In genomic region chr1:151293093-151293492, GRCh38 we compare ENCODE assay signal across 19 cellular contexts. TPM values are rescaled to one million over a fixed set of nuclear protein-coding genes. Genes with fewer than 3 reads are reported as not detected.
DNase-seq lines count a peak whose midpoint lies in the region; ATAC-seq lines count a peak whose summit lies in the region.
"Had no signal": no experiment of that assay in that cellular context is flagged by ENCODE, and none has a peak within 500 bp of the region (broad histone marks: within the 10 kb centered on the region; RNA-seq: fewer than 3 reads in every experiment).

No MANE protein-coding gene starts in this region.

- H3K79me1 ChIP-seq in mesenchymal stem cell (replicated peaks; ENCODE audit: low read length, poor library complexity, severe bottlenecking), result peaks cover 23% of the 10 kb centered on the region

- peaks cover 39% of the 10 kb centered on the region for H3K36me3 Mint-ChIP-seq in stimulated activated naive CD8-positive, alpha-beta T cell treated with anti-CD3 and anti-CD28 coated beads, Interleukin-15, Interleukin-2, amounts not matched to agents 100 ng/mL and 50 ng/mL, for 24 hours (ENCODE audit: low read depth)
- H3K36me3 Mint-ChIP-seq in activated naive CD8-positive, alpha-beta T cell, result no peaks in the 10 kb centered on the region

- no peaks in the 10 kb centered on the region for H3K27me3 Mint-ChIP-seq in stimulated activated naive CD8-positive, alpha-beta T cell treated with anti-CD3 and anti-CD28 coated beads, Interleukin-15, Interleukin-2, amounts not matched to agents 100 ng/mL and 50 ng/mL, for 24 hours
- no peaks in the 10 kb centered on the region for H3K27me3 Mint-ChIP-seq in activated naive CD8-positive, alpha-beta T cell
- no peaks in the 10 kb centered on the region for H3K27me3 Mint-ChIP-seq in stimulated activated naive CD8-positive, alpha-beta T cell treated with anti-CD3 and anti-CD28 coated beads, Interleukin-15, amount 100 ng/mL, for 72 hours

- H3K9me3 Mint-ChIP-seq in stimulated activated naive CD8-positive, alpha-beta T cell treated with anti-CD3 and anti-CD28 coated beads, Interleukin-15, Interleukin-2, amounts not matched to agents 100 ng/mL and 50 ng/mL, for 24 hours, result no peaks in the 10 kb centered on the region
- H3K9me3 Mint-ChIP-seq in activated naive CD8-positive, alpha-beta T cell (ENCODE audit: low read depth), result no peaks in the 10 kb centered on the region
- H3K9me3 Mint-ChIP-seq in stimulated activated naive CD8-positive, alpha-beta T cell treated with anti-CD3 and anti-CD28 coated beads, Interleukin-15, amount 100 ng/mL, for 72 hours, result no peaks in the 10 kb centered on the region

- peak overlapping the region; percentile 9 for H2BK15ac ChIP-seq in mesenchymal stem cell (ENCODE audit: low read depth, poor library complexity, severe bottlenecking)

- H2BK5ac ChIP-seq in mesenchymal stem cell (ENCODE audit: low read depth, low read length, poor library complexity, severe bottlenecking), result no peak overlapping the region

- peaks cover 4% of the 10 kb centered on the region for H3K4me1 ChIP-seq in mesenchymal stem cell (ENCODE audit: control insufficient read depth, insufficient read depth, low read depth, low read length)
- H3K4me1 ChIP-seq: Caco-2, parathyroid adenoma had no signal

- no peak overlapping the region for H3K18ac ChIP-seq in mesenchymal stem cell (ENCODE audit: low read depth in 1 of 2, low read length in 2 of 2)

- no peak overlapping the region for H3K27ac ChIP-seq in mesenchymal stem cell (ENCODE audit: low read length, poor library complexity, severe bottlenecking)
- H3K27ac ChIP-seq: parathyroid adenoma, tibial artery had no signal

- no peak overlapping the region for H3K14ac ChIP-seq in mesenchymal stem cell (ENCODE audit: low read length in 2 of 2)

- WGBS in mesenchymal stem cell, result 94% methylated on average over 4 of the region's 6 CpGs

- H2BK12ac ChIP-seq in mesenchymal stem cell (ENCODE audit: low read length in 2 of 2), result no peak overlapping the region

- H3K4ac ChIP-seq in mesenchymal stem cell (ENCODE audit: low read depth in 1 of 2, low read length in 2 of 2), result no peak overlapping the region

- H3K4me3 Mint-ChIP-seq in stimulated activated naive CD8-positive, alpha-beta T cell treated with anti-CD3 and anti-CD28 coated beads, Interleukin-15, Interleukin-2, amounts not matched to agents 100 ng/mL and 50 ng/mL, for 24 hours, result no peak overlapping the region
- no peak overlapping the region for H3K4me3 Mint-ChIP-seq in activated naive CD8-positive, alpha-beta T cell
- no peak overlapping the region for H3K4me3 Mint-ChIP-seq in stimulated activated naive CD8-positive, alpha-beta T cell treated with anti-CD3 and anti-CD28 coated beads, Interleukin-15, amount 100 ng/mL, for 72 hours

- H3K27me3 ChIP-seq in mesenchymal stem cell (ENCODE audit: control insufficient read depth in 1 of 2, insufficient read depth in 1 of 2, low read length in 2 of 2), result no peaks in the 10 kb centered on the region
- H3K27me3 ChIP-seq: tibial artery had no signal

- H3K36me3 ChIP-seq in mesenchymal stem cell (ENCODE audit: control insufficient read depth in 1 of 2, insufficient read depth in 2 of 2, low read depth in 1 of 2, low read length in 2 of 2), result peaks cover 83 to 92% of the 10 kb centered on the region in 2 experiments

- peak overlapping the region; percentile 79 for H3K27ac Mint-ChIP-seq in stimulated activated naive CD8-positive, alpha-beta T cell treated with anti-CD3 and anti-CD28 coated beads, Interleukin-15, Interleukin-2, amounts not matched to agents 100 ng/mL and 50 ng/mL, for 24 hours
- H3K27ac Mint-ChIP-seq in activated naive CD8-positive, alpha-beta T cell, result peak overlapping the region; percentile 61
- peak overlapping the region; percentile 56 to 63 for H3K27ac Mint-ChIP-seq in stimulated activated naive CD8-positive, alpha-beta T cell treated with anti-CD3 and anti-CD28 coated beads, Interleukin-15, amount 100 ng/mL, for 72 hours

- H3K4me3 ChIP-seq in mesenchymal stem cell (ENCODE audit: insufficient read depth in 1 of 2, low read depth in 1 of 2, low read length in 2 of 2), result no peak overlapping the region
- H3K4me3 ChIP-seq: skin epidermis, tibial artery had no signal

- no peak for ATAC-seq in stimulated activated naive CD8-positive, alpha-beta T cell treated with anti-CD3 and anti-CD28 coated beads, Interleukin-15, Interleukin-2, amounts not matched to agents 100 U/mL and 50 U/mL, for 24 hours
- ATAC-seq in stimulated activated naive CD8-positive, alpha-beta T cell treated with anti-CD3 and anti-CD28 coated beads, Interleukin-15, amount 100 ng/mL, for 72 hours, result peak; percentile 19
- ATAC-seq: activated CD4-positive, CD25-positive, alpha-beta regulatory T cell treated with anti-CD3 and anti-CD28 coated beads, Interleukin-2, amount 50 U/mL, for 24 hours had no signal

- no peak overlapping the region for H3K23ac ChIP-seq in mesenchymal stem cell (ENCODE audit: low read length in 2 of 2)

- H4K8ac ChIP-seq in mesenchymal stem cell (ENCODE audit: low read length), result no peak overlapping the region

- no peaks in the 10 kb centered on the region for H3K9me3 ChIP-seq in mesenchymal stem cell (ENCODE audit: control insufficient read depth, low read length)
- H3K9me3 ChIP-seq: Caco-2, tibial artery had no signal

- H3K4me2 ChIP-seq in mesenchymal stem cell (ENCODE audit: low read length, poor library complexity, severe bottlenecking), result no peak overlapping the region

- no peak overlapping the region for H3K9ac ChIP-seq in mesenchymal stem cell (ENCODE audit: low read length)
- H3K9ac ChIP-seq: parathyroid adenoma had no signal

- H2BK120ac ChIP-seq in mesenchymal stem cell (ENCODE audit: low read depth, low read length), result no peak overlapping the region

- peaks cover 6% of the 10 kb centered on the region for H3K4me1 Mint-ChIP-seq in stimulated activated naive CD8-positive, alpha-beta T cell treated with anti-CD3 and anti-CD28 coated beads, Interleukin-15, Interleukin-2, amounts not matched to agents 100 ng/mL and 50 ng/mL, for 24 hours (ENCODE audit: low read depth)
- H3K4me1 Mint-ChIP-seq in activated naive CD8-positive, alpha-beta T cell (ENCODE audit: low read depth), result peaks cover 11% of the 10 kb centered on the region
- H3K4me1 Mint-ChIP-seq in stimulated activated naive CD8-positive, alpha-beta T cell treated with anti-CD3 and anti-CD28 coated beads, Interleukin-15, amount 100 ng/mL, for 72 hours, result peaks cover 33% of the 10 kb centered on the region

- in situ Hi-C loops in KBM-7 (cut with MboI; ENCODE audit: low pct_unique_long_range_greater_than_20kb, low sequenced_read_pairs), result no loop called here

- H2AK5ac ChIP-seq in mesenchymal stem cell (ENCODE audit: low read length, severe bottlenecking), result no peak overlapping the region

- H4K91ac ChIP-seq in mesenchymal stem cell (ENCODE audit: low read length), result no peak overlapping the region

- no peak overlapping the region for H2AFZ ChIP-seq in mesenchymal stem cell (ENCODE audit: low read depth, low read length)
- H2AFZ ChIP-seq: parathyroid adenoma had no signal

- DNase-seq in stimulated activated naive CD8-positive, alpha-beta T cell treated with anti-CD3 and anti-CD28 coated beads, Interleukin-15, Interleukin-2, amounts not matched to agents 100 U/mL and 50 U/mL, for 24 hours, result no peak
- DNase-seq in mesenchymal stem cell, result no peak
- no peak for DNase-seq in stimulated activated naive CD8-positive, alpha-beta T cell treated with anti-CD3 and anti-CD28 coated beads, Interleukin-15, amount 100 ng/mL, for 72 hours
- no peak for DNase-seq in SKM-1 treated with dmso at 0.1 percent for 144 hours (lab: John Stamatoyannopoulos, UW; ENCODE audit: unreplicated experiment)
- no peak for DNase-seq in KBM-7
- no peak for DNase-seq in NCI-H510A treated with DMSO at 0.1 percent for 48 hours (lab: John Stamatoyannopoulos, UW)
- DNase-seq: Caco-2; EL; midbrain; MM.1S; stimulated activated CD4-positive, alpha-beta T cell treated with anti-CD3 and anti-CD28 coated beads, Interleukin-4, amount 100 ng/mL, for 4 hours; stimulated activated CD8-positive, alpha-beta memory T cell treated with anti-CD3 and anti-CD28 coated beads, Interleukin-4, amount 100 ng/mL, for 48 hours; T-helper 2 cell; tibial artery had no signal

RNA-seq across cellular contexts. Expression of gene ZNF687, which starts 11.0 kb away (rescaled TPM):
- 10.8 TPM for polyA plus RNA-seq in mesenchymal stem cell (2013, experiment 1 of 2)
- 10.8 TPM for polyA plus RNA-seq in mesenchymal stem cell (2013, experiment 2 of 2)

RNA-seq across cellular contexts. Expression of gene PI4KB, which starts 34.1 kb away (rescaled TPM):
- 36.1 TPM for polyA plus RNA-seq in mesenchymal stem cell (2013, experiment 1 of 2)
- polyA plus RNA-seq in mesenchymal stem cell (2013, experiment 2 of 2), result 36.1 TPM

RNA-seq across cellular contexts. Expression of gene PSMD4, which starts 38.6 kb away (rescaled TPM):
- 136 TPM for polyA plus RNA-seq in mesenchymal stem cell (2013, experiment 1 of 2)
- polyA plus RNA-seq in mesenchymal stem cell (2013, experiment 2 of 2), result 139 TPM

RNA-seq across cellular contexts. Expression of gene RFX5, which starts 54.0 kb away (rescaled TPM):
- 31.1 TPM for polyA plus RNA-seq in mesenchymal stem cell (2013, experiment 1 of 2)
- polyA plus RNA-seq in mesenchymal stem cell (2013, experiment 2 of 2), result 32.1 TPM
